ENCODE assay signal across 27 cellular contexts in genomic region chr1:61400131-61400530, GRCh38.
DNase-seq lines count a peak whose midpoint lies in the region; TF ChIP-seq lines count a peak whose summit lies in the region.
"Had no signal": no experiment of that assay in that cellular context is flagged by ENCODE, and none has a peak within 500 bp of the region (broad histone marks: within the 10 kb centered on the region; RNA-seq: fewer than 3 reads in every experiment).

No MANE protein-coding gene starts in this region.

- peak overlapping the region; percentile 30 for H3K27ac Mint-ChIP-seq in progenitor cell of endocrine pancreas
- H3K27ac Mint-ChIP-seq: activated CD8-positive, alpha-beta T cell treated with anti-CD3 and anti-CD28 coated beads, Interleukin-2, amount 10 ng/mL, durations not matched to agents 7 days and 5 days; activated naive CD8-positive, alpha-beta T cell; endodermal cell; GM23338; T-helper 1 cell treated with Interleukin-12 subunit alpha and Interleukin-12 subunit beta and Interleukin-4 antibody, amounts not matched to agents 30 μg/mL and 1 μg/mL, for 36 hours had no signal

- H3K27ac ChIP-seq in VCaP (peak overlapping the region; percentile 22), transverse colon (peak overlapping the region in 3 of 4 donors; percentile 39 to 67 (median 53))
- H3K27ac ChIP-seq: upper lobe of left lung had no signal

- intact Hi-C loops in transverse colon (cut with DNase I; ENCODE audit: low total_unique reads), result no loop called here

- TF ChIP-seq POLR2A in transverse colon (IDR thresholded peaks at IDR 0.05), result no peak

- peak overlapping the region; percentile 0 for H3K4me3 Mint-ChIP-seq in progenitor cell of endocrine pancreas (ENCODE audit: low read depth)
- H3K4me3 Mint-ChIP-seq: activated CD8-positive, alpha-beta T cell treated with anti-CD3 and anti-CD28 coated beads, Interleukin-2, amount 10 ng/mL, durations not matched to agents 7 days and 5 days; activated naive CD8-positive, alpha-beta T cell; endodermal cell; GM23338; neural crest cell; T-helper 1 cell treated with Interleukin-12 subunit alpha and Interleukin-12 subunit beta and Interleukin-4 antibody, amounts not matched to agents 30 μg/mL and 1 μg/mL, for 36 hours had no signal

- no peak for TF ChIP-seq EP300 in transverse colon (IDR thresholded peaks at IDR 0.05; ENCODE audit: low read depth)

- TF ChIP-seq CTCF in VCaP (conservative IDR thresholded peaks at IDR 0.05) (no peak), progenitor cell of endocrine pancreas (IDR thresholded peaks at IDR 0.05; ENCODE audit: unreplicated experiment) (no peak), transverse colon (IDR thresholded peaks at IDR 0.05) (no peak)

- no peak overlapping the region for H3K4me3 ChIP-seq in transverse colon
- H3K4me3 ChIP-seq: GM23338, MG63, mucosa of descending colon, upper lobe of left lung had no signal

- no peaks in the 10 kb centered on the region for H3K9me3 Mint-ChIP-seq in progenitor cell of endocrine pancreas (ENCODE audit: low read depth)
- H3K9me3 Mint-ChIP-seq: endodermal cell; GM23338; neural crest cell; T-helper 1 cell treated with Interleukin-12 subunit alpha and Interleukin-12 subunit beta and Interleukin-4 antibody, amounts not matched to agents 30 μg/mL and 1 μg/mL, for 36 hours had no signal

- WGBS in transverse colon (ENCODE audit: low coverage in 1 of 2), 2 donors, result 44 to 64% methylated on average over 3 of the region's 3 CpGs

- H3K27me3 ChIP-seq in transverse colon, result no peaks in the 10 kb centered on the region
- H3K27me3 ChIP-seq: MG63, upper lobe of left lung had no signal

- no peaks in the 10 kb centered on the region for H3K27me3 Mint-ChIP-seq in progenitor cell of endocrine pancreas
- H3K27me3 Mint-ChIP-seq: activated naive CD8-positive, alpha-beta T cell had no signal

- in situ Hi-C loops in transverse colon (cut with MboI; ENCODE audit: low pct_ligation_motif_present in 1 of 4, low pct_unique_long_range_greater_than_20kb in 1 of 4, low sequenced_read_pairs in 3 of 4), result no loop called here

- H3K4me1 Mint-ChIP-seq in progenitor cell of endocrine pancreas (ENCODE audit: low read depth), result peaks cover 58% of the 10 kb centered on the region

- no peaks in the 10 kb centered on the region for H3K36me3 ChIP-seq in transverse colon
- H3K36me3 ChIP-seq: MG63, upper lobe of left lung had no signal

- no peaks in the 10 kb centered on the region for H3K36me3 Mint-ChIP-seq in progenitor cell of endocrine pancreas (ENCODE audit: insufficient read depth)

- peaks cover 3 to 39% (median 21%) of the 10 kb centered on the region in 4 donors for H3K4me1 ChIP-seq in transverse colon
- H3K4me1 ChIP-seq: Caco-2 had no signal

- H3K9me3 ChIP-seq in transverse colon, result no peaks in the 10 kb centered on the region
- H3K9me3 ChIP-seq: Caco-2, MG63, mucosa of descending colon, SK-N-SH, upper lobe of left lung had no signal

- DNase-seq in fibroblast of gingiva (ENCODE audit: low read depth) (peak; percentile 4), progenitor cell of endocrine pancreas (ENCODE audit: low spot score, unreplicated experiment) (no peak), transverse colon (no peak), mesenteric fat pad (ENCODE audit: low spot score) (no peak), activated gamma-delta T cell (lab: John Stamatoyannopoulos, UW) (no peak), NCI-H524 treated with DMSO at 0.1 percent for 48 hours (lab: John Stamatoyannopoulos, UW) (no peak)
- DNase-seq: activated CD4-positive, CD25-positive, alpha-beta regulatory T cell treated with anti-CD3 and anti-CD28 coated beads, Interleukin-2, amount 50 U/mL, for 72 hours; activated CD8-positive, alpha-beta T cell treated with anti-CD3 and anti-CD28 coated beads, Interleukin-2, amount 10 ng/mL, durations not matched to agents 7 days and 5 days; activated T-cell treated with anti-CD3 and anti-CD28 coated beads for 4 hours; anterior cingulate cortex; C1 segment of cervical spinal cord; Caco-2; endodermal cell; KBM-7; MG63; mucosa of descending colon; NCI-H1417; NCI-H2081; NCI-H446; PC-3; SK-N-SH; upper lobe of left lung had no signal
